In genomic region chr2:102736174-102736606, GRCh38 we compare ENCODE assay signal across 9 cellular contexts. TPM values are rescaled to one million over a fixed set of nuclear protein-coding genes. Genes with fewer than 3 reads are reported as not detected.
DNase-seq lines count a peak whose midpoint lies in the region; ATAC-seq, FAIRE-seq and TF ChIP-seq lines count a peak whose summit lies in the region.
"Had no signal": no experiment of that assay in that cellular context is flagged by ENCODE, and none has a peak within 500 bp of the region (broad histone marks: within the 10 kb centered on the region; RNA-seq: fewer than 3 reads in every experiment).

No MANE protein-coding gene starts in this region.

- WGBS in ectodermal cell, 2 experiments: 1% methylated on average over 16 of the region's 16 CpGs
- 8 to 12% methylated on average over 13 to 16 of the region's 16 CpGs for WGBS in lung, 2 donors

- H3K27ac ChIP-seq in HUES6 (ENCODE audit: low read depth, low read length): no peak overlapping the region; the same call in 1 of the 2 replicates
- H3K27ac ChIP-seq in SJCRH30: peak overlapping the region; percentile 42
- no peak overlapping the region for H3K27ac ChIP-seq in ectodermal cell (ENCODE audit: insufficient read depth, low read depth, low read length, poor library complexity, severe bottlenecking)
- H3K27ac ChIP-seq in lung (ENCODE audit: low read depth in 1 of 2, low read length in 1 of 2): peak overlapping the region; percentile 81 to 90

- peak; percentile 70 for DNase-seq in DMS 273 (lab: John Stamatoyannopoulos, UW; ENCODE audit: unreplicated experiment)
- no peak for DNase-seq in DMS 273 treated with DMSO at 0.1 percent for 48 hours (lab: John Stamatoyannopoulos, UW)
- peak in 1 of 2 experiments; percentile 5 for DNase-seq in SJCRH30
- DNase-seq in lung (ENCODE audit: low spot score): no peak
- DNase-seq in urothelium cell line (ENCODE audit: low spot score): peak; percentile 65

- H3K9ac ChIP-seq in HUES6 (ENCODE audit: low read length): peak overlapping the region; percentile 69

- ATAC-seq in GM21576 (IDR thresholded peaks at IDR 0.05; ENCODE audit: unreplicated experiment) (peak; percentile 52), lung (ENCODE audit: insufficient read depth, low FRiP score) (peak; percentile 63)

- H3K27me3 ChIP-seq in HUES6 (ENCODE audit: control insufficient read depth, insufficient read depth, low read length) (no peaks in the 10 kb centered on the region), SJCRH30 (no peaks in the 10 kb centered on the region), ectodermal cell (ENCODE audit: control insufficient read depth, insufficient read depth, low read length, poor library complexity, severe bottlenecking) (no peaks in the 10 kb centered on the region), lung (ENCODE audit: control insufficient read depth, insufficient read depth) (no peaks in the 10 kb centered on the region)

- no peak for TF ChIP-seq CTCF in lung (IDR thresholded peaks at IDR 0.05; ENCODE audit: control extremely low read depth, extremely low read depth)

- H3K9me3 ChIP-seq in HUES6 (ENCODE audit: control insufficient read depth, insufficient read depth, low read depth, low read length) (no peaks in the 10 kb centered on the region), SJCRH30 (replicated peaks) (no peaks in the 10 kb centered on the region), ectodermal cell (ENCODE audit: control insufficient read depth, low read length) (no peaks in the 10 kb centered on the region), lung (ENCODE audit: control insufficient read depth in 2 of 2, insufficient read depth in 1 of 2, low read length in 1 of 2) (no peaks in the 10 kb centered on the region)

- H3K4me1 ChIP-seq in HUES6 (ENCODE audit: control insufficient read depth, insufficient read depth, low read length): peaks cover 8% of the 10 kb centered on the region
- H3K4me1 ChIP-seq in SJCRH30: no peaks in the 10 kb centered on the region; the same call in 1 of the 2 replicates
- peaks cover 6% of the 10 kb centered on the region for H3K4me1 ChIP-seq in ectodermal cell (ENCODE audit: control insufficient read depth, insufficient read depth, low read length)
- H3K4me1 ChIP-seq in lung (ENCODE audit: control insufficient read depth in 2 of 2, insufficient read depth in 2 of 2, low read length in 2 of 2): peaks cover 2 to 9% of the 10 kb centered on the region in 2 donors

- peak overlapping the region; percentile 73 for H3K4me3 ChIP-seq in HUES6 (ENCODE audit: low read depth, low read length)
- peak overlapping the region; percentile 76 for H3K4me3 ChIP-seq in SJCRH30
- H3K4me3 ChIP-seq in ectodermal cell (ENCODE audit: insufficient read depth, low read depth, low read length): peak overlapping the region; percentile 75
- H3K4me3 ChIP-seq in lung: peak overlapping the region; percentile 98

- FAIRE-seq in urothelium cell line (lab: Jason Lieb, UNC): peak; percentile 50
- FAIRE-seq: A204.1 had no signal

- peaks cover 8% of the 10 kb centered on the region for H3K36me3 ChIP-seq in HUES6 (ENCODE audit: control insufficient read depth, insufficient read depth, low read length)
- H3K36me3 ChIP-seq in SJCRH30: peaks cover 8% of the 10 kb centered on the region
- peaks cover 4% of the 10 kb centered on the region for H3K36me3 ChIP-seq in ectodermal cell (ENCODE audit: control insufficient read depth, insufficient read depth, low read length)
- H3K36me3 ChIP-seq in lung (ENCODE audit: control insufficient read depth in 2 of 2, insufficient read depth in 2 of 2, low read length in 2 of 2): peaks cover 3 to 6% of the 10 kb centered on the region in 2 donors

RNA-seq across cellular contexts. Expression of gene TMEM182, which starts 25.6 kb away (rescaled TPM):
- 6.7 and 7.5 TPM in 2 replicates for total RNA-seq in SJCRH30 (2014; rRNA removed; shearing (Covaris generic))
- polyA plus RNA-seq in ectodermal cell (2013, experiment 1 of 4): 7.2 TPM
- 7.2 TPM for polyA plus RNA-seq in ectodermal cell (2013, experiment 2 of 4)
- polyA plus RNA-seq in ectodermal cell (2013, experiment 3 of 4): 6.5 TPM
- polyA plus RNA-seq in ectodermal cell (2013, experiment 4 of 4): 5.6 TPM
- total RNA-seq in lung: 1 to 10 TPM; 3.7 to 7.6 TPM
- polyA plus RNA-seq in lung: 1 to 10 TPM; 1.1 to 1.5 TPM

Comparison
In these comparisons a context has a peak if more than half of its experiments do, and no peak if none do; other contexts are left out.
1. DNase-seq: peak in DMS 273 (single experiment) and urothelium cell line (single experiment); none in DMS 273 treated with DMSO at 0.1 percent for 48 hours (single experiment) and lung (single experiment).
2. H3K27ac ChIP-seq: peak in SJCRH30 (single experiment) and lung (2 of 2); none in HUES6 (single experiment) and ectodermal cell (single experiment).
3. Peak in every context shown above with its lines, with median percentiles within 50 percentile points of each other: H3K4me3 ChIP-seq.